In the genomic region with DNA sequence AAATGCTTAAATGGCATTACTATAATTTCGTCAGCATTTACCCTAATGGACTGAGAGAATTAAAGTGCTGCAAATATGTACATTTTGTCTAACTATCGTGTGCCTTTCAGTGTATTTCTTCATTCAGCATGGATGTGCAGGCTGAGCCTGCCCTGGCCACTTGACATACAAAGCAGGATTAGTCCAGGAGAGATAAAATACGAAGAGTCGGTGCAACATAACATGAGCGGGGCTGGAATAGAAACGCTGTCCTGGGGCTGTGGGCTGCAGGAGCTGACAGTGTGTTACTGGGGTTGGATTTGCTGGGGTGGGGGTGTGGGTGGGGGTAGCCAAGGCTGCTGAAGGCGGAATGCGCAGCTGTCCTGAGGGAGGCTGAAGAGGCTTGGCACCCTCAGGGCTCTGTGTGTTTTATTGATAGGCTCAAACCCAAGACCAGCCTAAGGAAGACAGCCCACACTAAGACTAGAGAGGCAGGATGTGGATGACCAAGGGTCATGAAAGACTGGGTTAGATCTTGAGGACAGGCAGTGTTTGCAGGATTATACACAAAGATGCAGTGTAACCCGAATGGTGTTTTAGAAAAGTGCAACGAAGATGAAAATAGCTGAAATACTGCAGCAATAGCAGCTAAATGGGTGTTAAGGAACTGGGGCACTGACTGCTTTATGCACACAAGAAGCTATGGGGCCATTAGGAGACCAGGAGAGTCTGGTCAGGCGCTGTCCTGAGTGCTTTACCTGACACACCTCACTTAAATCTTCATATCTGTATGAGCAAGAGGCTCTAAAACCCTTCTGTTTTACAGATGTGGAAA, we compare ENCODE assay signal across 2 cellular contexts.
TF ChIP-seq lines count a peak whose summit lies in the region.

No MANE protein-coding gene starts in this region.

TF ChIP-seq in HCT116, 20 proteins besides CTCF, POLR2A, EP300 and RAD21:
- TF ChIP-seq SIN3A (IDR thresholded peaks at IDR 0.05; ENCODE audit: low read depth) (no peak), SP1 (IDR thresholded peaks at IDR 0.05; ENCODE audit: low read depth) (no peak), FOSL1 (IDR thresholded peaks at IDR 0.05; ENCODE audit: low read depth) (no peak), ZNF274 (IDR thresholded peaks at IDR 0.05; ENCODE audit: low read depth, low read length) (no peak), YY1 (IDR thresholded peaks at IDR 0.05; ENCODE audit: extremely low read depth, insufficient replicate concordance, low read depth, low read length) (no peak), CEBPB (IDR thresholded peaks at IDR 0.05; ENCODE audit: low read depth) (no peak), POLR2AphosphoS5 (IDR thresholded peaks at IDR 0.05; ENCODE audit: low read depth, low read length) (no peak), ELF1 (IDR thresholded peaks at IDR 0.05; ENCODE audit: borderline replicate concordance, low read depth) (no peak), EZH2 (IDR thresholded peaks at IDR 0.05) (no peak), TCF7L2 (IDR thresholded peaks at IDR 0.05; ENCODE audit: borderline replicate concordance, extremely low read depth, insufficient read depth, insufficient read length) (no peak)
- TF ChIP-seq, protein P1, sequence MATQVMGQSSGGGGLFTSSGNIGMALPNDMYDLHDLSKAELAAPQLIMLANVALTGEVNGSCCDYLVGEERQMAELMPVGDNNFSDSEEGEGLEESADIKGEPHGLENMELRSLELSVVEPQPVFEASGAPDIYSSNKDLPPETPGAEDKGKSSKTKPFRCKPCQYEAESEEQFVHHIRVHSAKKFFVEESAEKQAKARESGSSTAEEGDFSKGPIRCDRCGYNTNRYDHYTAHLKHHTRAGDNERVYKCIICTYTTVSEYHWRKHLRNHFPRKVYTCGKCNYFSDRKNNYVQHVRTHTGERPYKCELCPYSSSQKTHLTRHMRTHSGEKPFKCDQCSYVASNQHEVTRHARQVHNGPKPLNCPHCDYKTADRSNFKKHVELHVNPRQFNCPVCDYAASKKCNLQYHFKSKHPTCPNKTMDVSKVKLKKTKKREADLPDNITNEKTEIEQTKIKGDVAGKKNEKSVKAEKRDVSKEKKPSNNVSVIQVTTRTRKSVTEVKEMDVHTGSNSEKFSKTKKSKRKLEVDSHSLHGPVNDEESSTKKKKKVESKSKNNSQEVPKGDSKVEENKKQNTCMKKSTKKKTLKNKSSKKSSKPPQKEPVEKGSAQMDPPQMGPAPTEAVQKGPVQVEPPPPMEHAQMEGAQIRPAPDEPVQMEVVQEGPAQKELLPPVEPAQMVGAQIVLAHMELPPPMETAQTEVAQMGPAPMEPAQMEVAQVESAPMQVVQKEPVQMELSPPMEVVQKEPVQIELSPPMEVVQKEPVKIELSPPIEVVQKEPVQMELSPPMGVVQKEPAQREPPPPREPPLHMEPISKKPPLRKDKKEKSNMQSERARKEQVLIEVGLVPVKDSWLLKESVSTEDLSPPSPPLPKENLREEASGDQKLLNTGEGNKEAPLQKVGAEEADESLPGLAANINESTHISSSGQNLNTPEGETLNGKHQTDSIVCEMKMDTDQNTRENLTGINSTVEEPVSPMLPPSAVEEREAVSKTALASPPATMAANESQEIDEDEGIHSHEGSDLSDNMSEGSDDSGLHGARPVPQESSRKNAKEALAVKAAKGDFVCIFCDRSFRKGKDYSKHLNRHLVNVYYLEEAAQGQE (IDR thresholded peaks at IDR 0.05; ENCODE audit: low read depth), result no peak
- TF ChIP-seq, protein P2, sequence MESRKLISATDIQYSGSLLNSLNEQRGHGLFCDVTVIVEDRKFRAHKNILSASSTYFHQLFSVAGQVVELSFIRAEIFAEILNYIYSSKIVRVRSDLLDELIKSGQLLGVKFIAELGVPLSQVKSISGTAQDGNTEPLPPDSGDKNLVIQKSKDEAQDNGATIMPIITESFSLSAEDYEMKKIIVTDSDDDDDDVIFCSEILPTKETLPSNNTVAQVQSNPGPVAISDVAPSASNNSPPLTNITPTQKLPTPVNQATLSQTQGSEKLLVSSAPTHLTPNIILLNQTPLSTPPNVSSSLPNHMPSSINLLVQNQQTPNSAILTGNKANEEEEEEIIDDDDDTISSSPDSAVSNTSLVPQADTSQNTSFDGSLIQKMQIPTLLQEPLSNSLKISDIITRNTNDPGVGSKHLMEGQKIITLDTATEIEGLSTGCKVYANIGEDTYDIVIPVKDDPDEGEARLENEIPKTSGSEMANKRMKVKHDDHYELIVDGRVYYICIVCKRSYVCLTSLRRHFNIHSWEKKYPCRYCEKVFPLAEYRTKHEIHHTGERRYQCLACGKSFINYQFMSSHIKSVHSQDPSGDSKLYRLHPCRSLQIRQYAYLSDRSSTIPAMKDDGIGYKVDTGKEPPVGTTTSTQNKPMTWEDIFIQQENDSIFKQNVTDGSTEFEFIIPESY (IDR thresholded peaks at IDR 0.05; ENCODE audit: extremely low read depth, insufficient replicate concordance, low read length), result no peak

TF ChIP-seq in K562, 482 proteins besides CTCF, POLR2A, EP300 and RAD21 (continues in another document):
- no peak for TF ChIP-seq HMG20A (CRISPR knock-in tag; conservative IDR thresholded peaks at IDR 0.05)
- TF ChIP-seq ETV6 (IDR thresholded peaks at IDR 0.05; ENCODE audit: borderline replicate concordance in 1 of 2, low read depth in 2 of 2, low read length in 1 of 2), result no peak
- TF ChIP-seq ETV6 (CRISPR knock-in tag; IDR thresholded peaks at IDR 0.05; ENCODE audit: borderline replicate concordance), result no peak
- TF ChIP-seq NEUROD1 (IDR thresholded peaks at IDR 0.05; ENCODE audit: borderline replicate concordance, low read depth, low read length, partially characterized antibody), result no peak
- no peak for TF ChIP-seq NUFIP1 (IDR thresholded peaks at IDR 0.05; ENCODE audit: partially characterized antibody)
- TF ChIP-seq PHF21A (IDR thresholded peaks at IDR 0.05; ENCODE audit: borderline replicate concordance, low read depth), result no peak
- TF ChIP-seq GTF2A2 (tag; IDR thresholded peaks at IDR 0.05), result no peak
- TF ChIP-seq TRIM24 (IDR thresholded peaks at IDR 0.05), result no peak
- TF ChIP-seq MAFK (IDR thresholded peaks at IDR 0.05; ENCODE audit: low read length), result no peak
- TF ChIP-seq RERE (CRISPR knock-in tag; IDR thresholded peaks at IDR 0.05; ENCODE audit: borderline replicate concordance), result no peak
- no peak for TF ChIP-seq MGA (IDR thresholded peaks at IDR 0.05)
- TF ChIP-seq CCNT2 (IDR thresholded peaks at IDR 0.05; ENCODE audit: borderline replicate concordance, extremely low read depth, insufficient read length, low read depth, low read length), result no peak
- no peak for TF ChIP-seq ETS1 (conservative IDR thresholded peaks at IDR 0.05; ENCODE audit: control insufficient read depth, low read depth, low read length)
- TF ChIP-seq MAX (CRISPR knock-in tag; IDR thresholded peaks at IDR 0.05), result no peak
- no peak for TF ChIP-seq ZNF584 (CRISPR knock-in tag; IDR thresholded peaks at IDR 0.05; ENCODE audit: low read depth)
- no peak for TF ChIP-seq MEIS2 (IDR thresholded peaks at IDR 0.05; ENCODE audit: partially characterized antibody)
- no peak for TF ChIP-seq SRF (CRISPR knock-in tag; IDR thresholded peaks at IDR 0.05)
